Comparison of ENCODE assay signal across 33 cellular contexts in the genomic region with DNA sequence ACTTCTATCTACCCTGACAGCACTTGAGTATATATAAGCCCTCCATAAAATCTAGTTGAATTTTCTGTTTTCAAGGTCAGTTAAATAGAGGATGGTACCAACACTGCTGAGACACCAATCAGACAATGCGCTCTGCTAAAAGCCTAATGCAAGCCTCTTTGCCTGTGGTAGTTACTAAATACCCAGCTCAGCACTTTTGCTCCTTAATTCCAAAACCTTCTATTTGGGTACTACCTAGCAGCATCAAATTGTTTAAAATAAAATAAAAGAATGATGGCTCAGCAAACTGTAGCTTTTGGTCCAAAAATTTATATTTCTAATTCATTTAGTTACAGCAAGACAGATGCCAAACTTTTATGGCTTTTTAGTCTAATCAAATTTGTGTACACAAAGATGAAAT.
"Had no signal": no experiment of that assay in that cellular context is flagged by ENCODE, and none has a peak within 500 bp of the region (broad histone marks: within the 10 kb centered on the region; RNA-seq: fewer than 3 reads in every experiment).

No MANE protein-coding gene starts in this region.

- DNase-seq: activated effector memory CD4-positive, alpha-beta T cell treated with anti-CD3 and anti-CD28 coated beads, Interleukin-2, amount 50 U/mL, for 16 hours; activated effector memory CD4-positive, alpha-beta T cell treated with Interleukin-2 at 50 U/mL for 16 hours; activated gamma-delta T cell; activated gamma-delta T cell treated with Interleukin-2 at 50 U/mL for 16 hours; activated naive CD4-positive, alpha-beta T cell; activated naive CD4-positive, alpha-beta T cell treated with anti-CD3 and anti-CD28 coated beads for 36 hours; activated naive CD4-positive, alpha-beta T cell treated with anti-CD3 and anti-CD28 coated beads, Interleukin-2, amount 10 ng/mL, durations not matched to agents 7 days and 5 days; activated naive CD4-positive, alpha-beta T cell treated with anti-CD3 and anti-CD28 coated beads, Interleukin-2, amount 50 U/mL, for 16 hours; activated naive CD4-positive, alpha-beta T cell treated with Interleukin-2 at 50 U/mL for 16 hours; activated naive CD8-positive, alpha-beta T cell treated with anti-CD3 and anti-CD28 coated beads for 36 hours; activated naive CD8-positive, alpha-beta T cell treated with anti-CD3 and anti-CD28 coated beads, Interleukin-2, amount 10 ng/mL, durations not matched to agents 7 days and 5 days; activated naive CD8-positive, alpha-beta T cell treated with anti-CD3 and anti-CD28 coated beads, Interleukin-2, amount 50 U/mL, for 24 hours; activated T-cell treated with anti-CD3 and anti-CD28 coated beads, Interleukin-2, amount 50 U/mL, for 24 hours; activated T-cell treated with anti-CD3 and anti-CD28 coated beads, Interleukin-2, amount 50 U/mL, for 4 hours; activated T-cell treated with anti-CD3 and anti-CD28 coated beads, Interleukin-2, amount 50 U/mL, for 48 hours; activated T-cell treated with anti-CD3 and anti-CD28 coated beads, Interleukin-2, amount 50 U/mL, for 72 hours; adrenal gland; amniotic stem cell; amygdala; anterior cingulate cortex; aorta; body of pancreas; brain microvascular endothelial cell; caudate nucleus; central memory CD4-positive, alpha-beta T cell; cerebellar nuclear complex had no signal

- FAIRE-seq: astrocyte, bronchial epithelial cell had no signal

- H3K27me3 ChIP-seq: adrenal gland, ascending aorta, body of pancreas, brain microvascular endothelial cell, breast epithelium, cardiac muscle cell had no signal

- H3K36me3 ChIP-seq: adrenal gland, ascending aorta, brain microvascular endothelial cell, breast epithelium, cardiac muscle cell had no signal

- H3K9me3 ChIP-seq: adrenal gland, ascending aorta, body of pancreas, breast epithelium had no signal

- H3K4me1 ChIP-seq: adrenal gland, ascending aorta, breast epithelium had no signal

- ATAC-seq: activated naive CD4-positive, alpha-beta T cell treated with anti-CD3 and anti-CD28 coated beads, Interleukin-2, amount 50 U/mL, for 72 hours; activated naive CD8-positive, alpha-beta T cell treated with anti-CD3 and anti-CD28 coated beads, Interleukin-2, amount 50 U/mL, for 24 hours; activated T-cell treated with anti-CD3 and anti-CD28 coated beads, Interleukin-2, amount 50 U/mL, for 4 hours; activated T-cell treated with anti-CD3 and anti-CD28 coated beads, Interleukin-2, amount 50 U/mL, for 72 hours; activated T-helper 17 cell treated with anti-CD3 and anti-CD28 coated beads, Interleukin-2, amount 50 U/mL, for 72 hours; body of pancreas had no signal

- H3K27ac ChIP-seq: adrenal gland, ascending aorta, body of pancreas, brain microvascular endothelial cell, breast epithelium, cardiac muscle cell had no signal

- H3K4me3 ChIP-seq: adrenal gland, ascending aorta, body of pancreas, breast epithelium, cardiac muscle cell had no signal
